In genomic region chr19:21020298-21021227, GRCh38 we compare ENCODE assay signal across 7 cellular contexts. TPM values are rescaled to one million over a fixed set of nuclear protein-coding genes. Genes with fewer than 3 reads are reported as not detected.
DNase-seq lines count a peak whose midpoint lies in the region; ATAC-seq, FAIRE-seq and TF ChIP-seq lines count a peak whose summit lies in the region.

TSS of gene ZNF430 (plus strand) at chr19:21020657. CDS start at chr19:21020801, 144 bp downstream.

- intact Hi-C loops in body of pancreas (cut with DNase I), result no loop called here
- intact Hi-C loops in gastrocnemius medialis (cut with DNase I; ENCODE audit: low total_unique reads), result loop anchor here (2.0 kb wide), 1 partner anchor 122 kb away; the partner anchor contains the start of gene ZNF431

- TF ChIP-seq CTCF in body of pancreas (IDR thresholded peaks at IDR 0.05), result no peak
- TF ChIP-seq CTCF in gastrocnemius medialis (IDR thresholded peaks at IDR 0.05 in 4 of 5, conservative IDR thresholded peaks at IDR 0.05 in 1 of 5), result no peak

- 5 to 24% methylated on average over 9 to 44 of the region's 44 CpGs for WGBS in body of pancreas, 2 donors
- no CpG with 5 or more reads among the region's 44 CpGs for WGBS in iPS DF 6.9 (ENCODE audit: insufficient coverage, insufficient read length)

- no peaks in the 10 kb centered on the region for H3K9me3 ChIP-seq in body of pancreas
- no peaks in the 10 kb centered on the region for H3K9me3 ChIP-seq in iPS DF 6.9 (ENCODE audit: control insufficient read depth, insufficient read depth, low read length)
- H3K9me3 ChIP-seq in gastrocnemius medialis, result no peaks in the 10 kb centered on the region

- FAIRE-seq in TTC549 (lab: Jason Lieb, UNC), result peak; percentile 82

- ATAC-seq in GM18519 (IDR thresholded peaks at IDR 0.05; ENCODE audit: low FRiP score, unreplicated experiment) (peak; percentile 82), HG03064 (IDR thresholded peaks at IDR 0.05; ENCODE audit: low read depth, unreplicated experiment) (peak; percentile 91), body of pancreas (peak; percentile 100), gastrocnemius medialis (peak; percentile 100)

- H3K36me3 ChIP-seq in body of pancreas (replicated peaks in 1 of 2; ENCODE audit: insufficient read depth in 1 of 2, low read depth in 2 of 2), result no peaks in the 10 kb centered on the region
- H3K36me3 ChIP-seq in iPS DF 6.9 (ENCODE audit: control insufficient read depth, insufficient read depth, low read length), result no peaks in the 10 kb centered on the region; the same call in 1 of the 2 replicates
- no peaks in the 10 kb centered on the region for H3K36me3 ChIP-seq in gastrocnemius medialis

- TF ChIP-seq POLR2A in body of pancreas (IDR thresholded peaks at IDR 0.05), result peak; percentile 39 to 83 (median 79)
- peak; percentile 27 to 41 for TF ChIP-seq POLR2A in gastrocnemius medialis (IDR thresholded peaks at IDR 0.05)

- peak within 1 kb of the TSS; percentile 36 to 69 for H3K4me3 ChIP-seq in body of pancreas
- peak within 1 kb of the TSS; percentile 68 for H3K4me3 ChIP-seq in iPS DF 6.9 (ENCODE audit: low read length)
- peak within 1 kb of the TSS; percentile 61 to 89 (median 68) for H3K4me3 ChIP-seq in gastrocnemius medialis

- DNase-seq in NCI-H2107 treated with DMSO at 0.1 percent for 48 hours (lab: John Stamatoyannopoulos, UW; ENCODE audit: unreplicated experiment), result peak; percentile 91
- DNase-seq in body of pancreas, result peak; percentile 91 to 95 (median 92)
- DNase-seq in iPS DF 6.9 (ENCODE audit: low read depth, low spot score), result peak; percentile 91
- DNase-seq in gastrocnemius medialis, result peak; percentile 86 to 92

- H3K27ac ChIP-seq in body of pancreas (peak within 1 kb of the TSS in 3 of 4 donors; percentile 80 to 85 (median 82)), iPS DF 6.9 (ENCODE audit: low read length) (no peak within 1 kb of the TSS), gastrocnemius medialis (peak within 1 kb of the TSS; percentile 63 to 83 (median 76))

- H3K4me1 ChIP-seq in body of pancreas (peaks cover 11% of the 10 kb centered on the region), iPS DF 6.9 (ENCODE audit: control insufficient read depth, insufficient read depth, low read length) (no peaks in the 10 kb centered on the region; the same call in 1 of the 2 replicates), gastrocnemius medialis (peaks cover 0 to 3% of the 10 kb centered on the region in 2 donors)

- in situ Hi-C loops in gastrocnemius medialis (cut with MboI; ENCODE audit: low sequenced_read_pairs in 4 of 4), result no loop called here

- H3K27me3 ChIP-seq in body of pancreas (no peaks in the 10 kb centered on the region), iPS DF 6.9 (ENCODE audit: control insufficient read depth, insufficient read depth, low read length) (no peaks in the 10 kb centered on the region), gastrocnemius medialis (no peaks in the 10 kb centered on the region)

RNA-seq across cellular contexts. Expression of gene ZNF430, which starts in this region (rescaled TPM):
- total RNA-seq in body of pancreas (10 to 100 TPM in 1 of 2 donors, 1 to 10 TPM in 1; 4.0 to 11.4 TPM), gastrocnemius medialis (1 to 10 TPM; 1.3 to 5.9 (median 2.0) TPM)
